In the genomic region with DNA sequence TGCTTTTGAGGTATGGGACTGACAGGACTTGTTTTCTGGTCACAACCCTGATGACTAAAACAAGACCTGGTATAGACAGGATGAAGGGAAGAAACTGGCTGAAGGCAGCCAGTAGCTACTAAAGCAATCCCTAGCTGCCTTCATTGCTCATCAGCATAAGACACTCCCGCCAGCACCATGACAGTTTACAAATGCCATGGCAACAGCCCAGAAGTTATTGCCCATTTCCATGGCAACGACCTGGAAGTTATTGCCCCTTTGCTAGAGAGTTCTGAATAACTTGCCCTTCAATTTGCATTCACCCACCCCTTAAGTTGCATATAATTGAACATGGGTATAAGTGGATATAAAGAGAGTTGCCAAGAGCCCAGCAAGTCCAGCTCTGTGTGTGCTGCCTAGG, we compare ENCODE assay signal across 28 cellular contexts.
DNase-seq lines count a peak whose midpoint lies in the region; ATAC-seq and TF ChIP-seq lines count a peak whose summit lies in the region.
"Had no signal": no experiment of that assay in that cellular context is flagged by ENCODE, and none has a peak within 500 bp of the region (broad histone marks: within the 10 kb centered on the region; RNA-seq: fewer than 3 reads in every experiment).

No MANE protein-coding gene starts in this region.

- TF ChIP-seq CTCF in GM23338 (conservative IDR thresholded peaks at IDR 0.05; ENCODE audit: low read depth in 2 of 2) (no peak), choroid plexus epithelial cell (conservative IDR thresholded peaks at IDR 0.05; ENCODE audit: low read depth, low read length) (no peak), nephron progenitor cell (IDR thresholded peaks at IDR 0.05) (no peak)

- intact Hi-C loops in aorta (cut with DNase I) = no loop called here

- DNase-seq in GM23338 (ENCODE audit: low spot score) (peak; percentile 65), M059J (ENCODE audit: low read depth) (peak; percentile 44), choroid plexus epithelial cell (ENCODE audit: low read depth) (peak; percentile 23), nephron progenitor cell (no peak), SKM-1 (lab: John Stamatoyannopoulos, UW; ENCODE audit: unreplicated experiment) (no peak), aorta (no peak)
- DNase-seq: activated CD4-positive, alpha-beta T cell treated with anti-CD3 and anti-CD28 coated beads, Interleukin-2, amount 50 U/mL, for 48 hours; activated CD4-positive, CD25-positive, alpha-beta regulatory T cell treated with anti-CD3 and anti-CD28 coated beads, Interleukin-2, amount 50 U/mL, for 72 hours; activated naive CD4-positive, alpha-beta T cell; activated T-cell treated with anti-CD3 and anti-CD28 coated beads, Interleukin-2, amount 50 U/mL, for 72 hours; DMS153; heart right ventricle; lower lobe of right lung; mucosa of descending colon; NCI-H1092 treated with DMSO at 0.1 percent for 48 hours; NCI-H187 treated with DMSO at 0.1 percent for 48 hours; NCI-H524; ovary; Right ventricle myocardium superior; stimulated activated CD4-positive, alpha-beta T cell treated with anti-CD3 and anti-CD28 coated beads, Interleukin-4, amount 100 ng/mL, for 24 hours; T-helper 2 cell; transverse colon had no signal

- H3K27ac ChIP-seq in GM23338 (ENCODE audit: low read depth) (no peak overlapping the region), aorta (ENCODE audit: low read depth in 1 of 2, low read length in 2 of 2) (peak overlapping the region in 1 of 2 donors; percentile 78)
- H3K27ac ChIP-seq: esophagus muscularis mucosa, heart right ventricle, lower lobe of right lung, ovary, transverse colon had no signal

- no peaks in the 10 kb centered on the region for H4K20me1 ChIP-seq in GM23338 (replicated peaks; ENCODE audit: insufficient read depth)

- H3K4me1 Mint-ChIP-seq in GM23338 = no peaks in the 10 kb centered on the region
- H3K4me1 Mint-ChIP-seq in nephron progenitor cell = peaks cover 16% of the 10 kb centered on the region
- H3K4me1 Mint-ChIP-seq: central memory CD8-positive, alpha-beta T cell had no signal

- H3K9me2 ChIP-seq in GM23338 (ENCODE audit: insufficient read depth) = peaks cover 19% of the 10 kb centered on the region; the same call in 1 of the 2 replicates

- H3K27ac Mint-ChIP-seq in GM23338 (no peak overlapping the region), nephron progenitor cell (peak overlapping the region; percentile 12)
- H3K27ac Mint-ChIP-seq: activated T-cell treated with anti-CD3 and anti-CD28 coated beads, Interleukin-2, amount 50 U/mL, for 72 hours; dendritic cell treated with granulocyte-macrophage colony-stimulating factor and Interleukin-4, amounts not matched to agents 40 ng/mL and 50 ng/mL, for 4 days; natural killer cell treated with Interleukin-12 subunit alpha and Interleukin-12 subunit beta and Interleukin-15 and Interleukin-18, amount 100 ng/mL, for 72 hours had no signal

- H2AFZ ChIP-seq in GM23338 = peak overlapping the region; percentile 76

- no peak overlapping the region for H3K4me2 ChIP-seq in GM23338

- no peaks in the 10 kb centered on the region for H3K36me3 ChIP-seq in GM23338 (ENCODE audit: insufficient read depth)
- H3K36me3 ChIP-seq in aorta (ENCODE audit: control insufficient read depth in 1 of 2, insufficient read depth in 2 of 2, low read length in 1 of 2) = peaks cover 9 to 11% of the 10 kb centered on the region in 2 donors
- H3K36me3 ChIP-seq: esophagus muscularis mucosa, HAP-1, heart right ventricle, lower lobe of right lung, ovary, transverse colon had no signal

- H3F3A ChIP-seq in GM23338 (replicated peaks; ENCODE audit: low read depth) = no peaks in the 10 kb centered on the region

- WGBS in aorta, 2 donors = 89 to 90% methylated on average over 2 of the region's 2 CpGs

- no peak overlapping the region for H3K4me3 ChIP-seq in GM23338
- no peak overlapping the region for H3K4me3 ChIP-seq in choroid plexus epithelial cell (ENCODE audit: low read depth, low read length)
- H3K4me3 ChIP-seq in aorta (ENCODE audit: low read length in 2 of 2) = no peak overlapping the region
- H3K4me3 ChIP-seq: esophagus muscularis mucosa, HAP-1, heart right ventricle, lower lobe of right lung, mucosa of descending colon, ovary, transverse colon had no signal

- H3K4me3 Mint-ChIP-seq in GM23338 = no peak overlapping the region
- no peak overlapping the region for H3K4me3 Mint-ChIP-seq in nephron progenitor cell
- H3K4me3 Mint-ChIP-seq: activated T-cell treated with anti-CD3 and anti-CD28 coated beads, Interleukin-2, amount 50 U/mL, for 72 hours; central memory CD8-positive, alpha-beta T cell; dendritic cell treated with granulocyte-macrophage colony-stimulating factor and Interleukin-4, amounts not matched to agents 40 ng/mL and 50 ng/mL, for 4 days; natural killer cell treated with Interleukin-12 subunit alpha and Interleukin-12 subunit beta and Interleukin-15 and Interleukin-18, amount 100 ng/mL, for 72 hours had no signal

- ATAC-seq in GM23338 (no peak; the same call in 2 of the 3 replicates), aorta (ENCODE audit: low FRiP score) (no peak), HG02938 (IDR thresholded peaks at IDR 0.05; ENCODE audit: unreplicated experiment) (no peak)
- ATAC-seq: activated T-cell treated with anti-CD3 and anti-CD28 coated beads, Interleukin-2, amount 50 U/mL, for 72 hours; heart right ventricle; lower lobe of right lung; mucosa of descending colon; natural killer cell treated with Interleukin-12 subunit alpha and Interleukin-12 subunit beta and Interleukin-15 and Interleukin-18, amount 100 ng/mL, for 72 hours had no signal

- no peaks in the 10 kb centered on the region for H3K9me3 ChIP-seq in aorta (ENCODE audit: control insufficient read depth, low read length)
- H3K9me3 ChIP-seq: HAP-1, lower lobe of right lung, mucosa of descending colon, ovary, transverse colon had no signal

- H3K9me3 Mint-ChIP-seq in GM23338 (no peaks in the 10 kb centered on the region), nephron progenitor cell (peaks cover 53% of the 10 kb centered on the region)
- H3K9me3 Mint-ChIP-seq: central memory CD8-positive, alpha-beta T cell; dendritic cell treated with granulocyte-macrophage colony-stimulating factor and Interleukin-4, amounts not matched to agents 40 ng/mL and 50 ng/mL, for 4 days; natural killer cell treated with Interleukin-12 subunit alpha and Interleukin-12 subunit beta and Interleukin-15 and Interleukin-18, amount 100 ng/mL, for 72 hours had no signal

- no peaks in the 10 kb centered on the region for H3K27me3 ChIP-seq in GM23338 (ENCODE audit: insufficient read depth)
- H3K27me3 ChIP-seq in aorta (ENCODE audit: control insufficient read depth in 1 of 2, insufficient read depth in 2 of 2, low read length in 1 of 2) = no peaks in the 10 kb centered on the region
- H3K27me3 ChIP-seq: esophagus muscularis mucosa, heart right ventricle, ovary, transverse colon had no signal

- no peaks in the 10 kb centered on the region for H3K79me2 ChIP-seq in GM23338 (replicated peaks; ENCODE audit: insufficient read depth)

- H3K4me1 ChIP-seq in GM23338 (ENCODE audit: insufficient read depth) (no peaks in the 10 kb centered on the region), aorta (ENCODE audit: control insufficient read depth in 1 of 2, insufficient read depth in 2 of 2, low read length in 2 of 2) (no peaks in the 10 kb centered on the region)
- H3K4me1 ChIP-seq: esophagus muscularis mucosa, HAP-1, heart right ventricle, lower lobe of right lung, transverse colon had no signal

- no peaks in the 10 kb centered on the region; the same call in 2 of the 3 replicates for H3K36me3 Mint-ChIP-seq in GM23338 (ENCODE audit: low read depth)
- peaks cover 95% of the 10 kb centered on the region for H3K36me3 Mint-ChIP-seq in nephron progenitor cell (ENCODE audit: low read depth)
- H3K36me3 Mint-ChIP-seq: natural killer cell treated with Interleukin-12 subunit alpha and Interleukin-12 subunit beta and Interleukin-15 and Interleukin-18, amount 100 ng/mL, for 72 hours had no signal

- H3K27me3 Mint-ChIP-seq in GM23338 (ENCODE audit: insufficient read depth, low read depth, poor library complexity) (peaks cover 5% of the 10 kb centered on the region), nephron progenitor cell (ENCODE audit: low read depth, poor library complexity) (peaks cover 3% of the 10 kb centered on the region)
- H3K27me3 Mint-ChIP-seq: dendritic cell treated with granulocyte-macrophage colony-stimulating factor and Interleukin-4, amounts not matched to agents 40 ng/mL and 50 ng/mL, for 4 days; natural killer cell treated with Interleukin-12 subunit alpha and Interleukin-12 subunit beta and Interleukin-15 and Interleukin-18, amount 100 ng/mL, for 72 hours had no signal

Comparison
In these comparisons a context has a peak if more than half of its experiments do, and no peak if none do; other contexts are left out.
1. DNase-seq: peak in GM23338 (single experiment), M059J (single experiment) and choroid plexus epithelial cell (single experiment); none in nephron progenitor cell (single experiment), SKM-1 (single experiment) and aorta (0 of 2).